ENCODE assay signal across 8 cellular contexts in the genomic region with DNA sequence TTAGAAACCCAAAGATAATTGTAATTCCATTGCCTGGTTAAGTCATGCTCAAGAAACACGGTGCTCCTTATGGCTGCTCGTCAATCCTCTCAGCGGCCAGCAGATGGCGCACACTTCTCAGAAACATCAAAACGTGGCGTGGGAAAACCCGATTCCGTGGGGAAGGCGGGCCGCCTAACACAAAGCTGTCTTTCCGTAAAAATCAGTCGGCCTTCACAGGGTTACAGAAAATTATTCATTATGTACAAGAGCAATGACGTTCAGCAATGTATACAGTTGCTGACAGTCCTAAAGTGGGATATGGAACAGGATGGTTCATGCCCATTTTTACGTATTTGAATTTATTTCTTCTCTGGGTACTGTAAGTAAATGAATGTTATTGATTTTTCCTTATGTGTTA.
A peak's percentile ranks its signal among the peaks of the same experiment; 100 is the strongest.
DNase-seq lines count a peak whose midpoint lies in the region; ATAC-seq and TF ChIP-seq lines count a peak whose summit lies in the region.

No MANE protein-coding gene starts in this region.

- no peaks in the 10 kb centered on the region for H3K36me3 Mint-ChIP-seq in HFFc6 (ENCODE audit: low read depth)

- peaks cover 13% of the 10 kb centered on the region for H3K4me1 Mint-ChIP-seq in HFFc6 (ENCODE audit: low read depth)

- H3K4me3 ChIP-seq in GM12865 (ENCODE audit: low read depth, low read length) (peak overlapping the region; percentile 11), choroid plexus epithelial cell (ENCODE audit: low read depth, low read length) (peak overlapping the region; percentile 27)

- peak overlapping the region; percentile 76 for H3K4me3 Mint-ChIP-seq in HFFc6

- DNase-seq in GM12865 (ENCODE audit: low read depth) (peak; percentile 83), HFFc6 (peak; percentile 44), NCI-H1694 treated with DMSO at 0.1 percent for 48 hours (lab: John Stamatoyannopoulos, UW) (peak; percentile 53), choroid plexus epithelial cell (ENCODE audit: low read depth) (peak; percentile 88), left colon (peak; percentile 49 to 71)
- DNase-seq in activated CD4-positive, CD25-positive, alpha-beta regulatory T cell treated with anti-CD3 and anti-CD28 coated beads, Interleukin-2, amount 50 U/mL, for 72 hours = peak; percentile 67
- peak; percentile 69 for DNase-seq in stimulated activated CD4-positive, alpha-beta T cell treated with anti-CD3 and anti-CD28 coated beads, Interleukin-4, amount 100 ng/mL, for 24 hours

- no peaks in the 10 kb centered on the region for H3K9me3 Mint-ChIP-seq in HFFc6

- H3K27ac Mint-ChIP-seq in HFFc6 = no peak overlapping the region

- ATAC-seq in left colon (peak; percentile 69), HG03097 (IDR thresholded peaks at IDR 0.05; ENCODE audit: low FRiP score, unreplicated experiment) (no peak)

- peaks cover 21% of the 10 kb centered on the region for H3K27me3 Mint-ChIP-seq in HFFc6 (ENCODE audit: insufficient read depth)

- TF ChIP-seq CTCF in GM12865 (IDR thresholded peaks at IDR 0.05; ENCODE audit: insufficient read depth, low read depth, low read length, missing control alignments) (peak; percentile 83), HFFc6 (IDR thresholded peaks at IDR 0.05) (peak; percentile 97), choroid plexus epithelial cell (conservative IDR thresholded peaks at IDR 0.05; ENCODE audit: low read depth, low read length) (peak; percentile 95)

- intact Hi-C loops in left colon (cut with DNase I, micrococcal nuclease) = loop anchor here in 1 of 2 donors (5.0 to 10.0 kb wide), 3 partner anchors 572 to 855 kb away; no protein-coding TSS in a partner anchor
